Comparison of ENCODE assay signal across 8 cellular contexts in genomic region chr3:195900426-195901355, GRCh38. TPM values are rescaled to one million over a fixed set of nuclear protein-coding genes. Genes with fewer than 3 reads are reported as not detected.
DNase-seq lines count a peak whose midpoint lies in the region; ATAC-seq and TF ChIP-seq lines count a peak whose summit lies in the region.

No MANE protein-coding gene starts in this region.

- intact Hi-C loops in natural killer cell (cut with micrococcal nuclease): no loop called here

- H3K4me1 Mint-ChIP-seq in T-cell (peaks cover 84 to 87% (median 85%) of the 10 kb centered on the region in 3 donors), natural killer cell (peaks cover 70 to 76% of the 10 kb centered on the region in 2 donors)

- H3K36me3 Mint-ChIP-seq in T-cell: peaks cover 3% of the 10 kb centered on the region
- H3K36me3 Mint-ChIP-seq in natural killer cell: no peaks in the 10 kb centered on the region

- H3K9me3 Mint-ChIP-seq in T-cell: no peaks in the 10 kb centered on the region
- H3K9me3 Mint-ChIP-seq in natural killer cell: no peaks in the 10 kb centered on the region

- H3K4me3 Mint-ChIP-seq in T-cell (peak overlapping the region in 2 of 3 donors; percentile 11 to 70), natural killer cell (peak overlapping the region; percentile 50)

- peak; percentile 52 for TF ChIP-seq POLR2A in GM18526 (IDR thresholded peaks at IDR 0.05; ENCODE audit: extremely low read depth, insufficient read length)

- ATAC-seq in HG02938 (IDR thresholded peaks at IDR 0.05; ENCODE audit: unreplicated experiment): peak; percentile 41
- peak; percentile 10 to 34 (median 22) for ATAC-seq in T-cell (replicated peaks in 1 of 4)
- ATAC-seq in natural killer cell: peak; percentile 46 to 77 (median 49)

- no peaks in the 10 kb centered on the region for H3K27me3 Mint-ChIP-seq in T-cell
- no peaks in the 10 kb centered on the region for H3K27me3 Mint-ChIP-seq in natural killer cell (ENCODE audit: low read depth in 2 of 2)

- TF ChIP-seq CTCF in natural killer cell (IDR thresholded peaks at IDR 0.05): no peak

- POLR2A ChIA-PET in T-cell (lab: Charles Lee): no interaction called here

- DNase-seq in T-cell (peak in 22 of 34 experiments; percentile 6 to 65 (median 28)), dermis blood vessel endothelial cell (peak; percentile 61), natural killer cell (peak; percentile 42), NCI-H1694 (lab: John Stamatoyannopoulos, UW) (no peak), OCI-M1 (lab: John Stamatoyannopoulos, UW) (no peak), HuH-7.5 (ENCODE audit: low spot score) (no peak)

- CTCF ChIA-PET in T-cell (lab: Charles Lee): interaction anchor here in 1 of 2 donors (0.6 to 1.6 kb wide), 2 partner anchors 15 to 557 kb away, joined by 3 to 6 read pairs; no protein-coding TSS in a partner anchor

- H3K27ac Mint-ChIP-seq in T-cell (peak overlapping the region; percentile 62 to 77), natural killer cell (peak overlapping the region; percentile 82 to 88)

RNA-seq across cellular contexts. Expression of gene TNK2, which starts 7.7 kb away (rescaled TPM):
- 100 to 1,000 TPM; 159 to 198 (median 181) TPM for total RNA-seq in T-cell
- total RNA-seq in dermis blood vessel endothelial cell: 16.6 and 20.1 TPM in 2 replicates
- total RNA-seq in natural killer cell: 100 to 1,000 TPM; 169 to 207 (median 171) TPM

Comparison
In these comparisons a context has a peak if more than half of its experiments do, and no peak if none do; other contexts are left out.
1. DNase-seq: peak in T-cell (22 of 34), dermis blood vessel endothelial cell (single experiment) and natural killer cell (single experiment); none in NCI-H1694 (single experiment), OCI-M1 (single experiment) and HuH-7.5 (single experiment).
2. Peak in every context shown above with its lines, with median percentiles within 50 percentile points of each other: ATAC-seq.